Comparison of ENCODE assay signal across 23 cellular contexts in the genomic region with DNA sequence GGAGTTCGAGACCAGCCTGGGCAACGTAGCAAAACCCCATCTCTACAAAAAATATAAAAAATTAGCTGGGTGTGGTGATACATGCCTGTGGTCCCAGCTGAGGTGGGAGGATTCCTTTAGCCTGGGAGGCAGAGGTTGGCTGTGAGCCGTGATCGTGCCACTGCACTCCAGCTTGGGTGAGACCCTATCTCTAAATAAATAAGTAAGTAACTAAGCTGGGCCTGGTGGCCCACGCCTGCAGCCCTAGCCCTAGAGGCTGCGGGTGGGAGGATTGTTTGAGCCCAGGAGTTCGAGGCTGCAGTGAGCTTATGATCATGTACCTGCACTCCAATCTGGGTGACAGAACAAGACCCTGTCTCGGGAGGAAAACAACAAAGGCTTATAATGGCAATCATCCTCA. TPM values are rescaled to one million over a fixed set of nuclear protein-coding genes. Genes with fewer than 3 reads are reported as not detected.
DNase-seq lines count a peak whose midpoint lies in the region; ATAC-seq and TF ChIP-seq lines count a peak whose summit lies in the region.
"Had no signal": no experiment of that assay in that cellular context is flagged by ENCODE, and none has a peak within 500 bp of the region (broad histone marks: within the 10 kb centered on the region; RNA-seq: fewer than 3 reads in every experiment).

No MANE protein-coding gene starts in this region.

- H3K9me3 Mint-ChIP-seq in WTC11: no peaks in the 10 kb centered on the region

- peaks cover 64% of the 10 kb centered on the region for H3K4me1 Mint-ChIP-seq in WTC11

- H3K27ac ChIP-seq in heart right ventricle (peak overlapping the region in 6 of 10 donors; percentile 20 to 96 (median 30)), mesenchymal stem cell (ENCODE audit: low read length, poor library complexity, severe bottlenecking) (no peak overlapping the region), tibial artery (peak overlapping the region; percentile 91 to 98)
- H3K27ac ChIP-seq: hepatocyte, thyroid gland had no signal

- H3K4me2 ChIP-seq in mesenchymal stem cell (ENCODE audit: low read length, poor library complexity, severe bottlenecking): no peak overlapping the region

- no peak overlapping the region for H3K18ac ChIP-seq in mesenchymal stem cell (ENCODE audit: low read depth in 1 of 2, low read length in 2 of 2)

- CTCF ChIA-PET in WTC11 (lab: Charles Lee): interaction anchor here (1.0 to 1.8 kb wide), 3 partner anchors 61 to 98 kb away, joined by 4 to 10 read pairs (median 7); no protein-coding TSS in a partner anchor

- H3K4me3 ChIP-seq in heart right ventricle: no peak overlapping the region
- H3K4me3 ChIP-seq in mesenchymal stem cell (ENCODE audit: insufficient read depth in 1 of 2, low read depth in 1 of 2, low read length in 2 of 2): peak overlapping the region in 1 of 2 experiments; percentile 88
- peak overlapping the region; percentile 88 to 93 for H3K4me3 ChIP-seq in tibial artery
- H3K4me3 ChIP-seq: HAP-1, hepatocyte, thyroid gland had no signal

- peaks cover 27% of the 10 kb centered on the region for H3K36me3 Mint-ChIP-seq in WTC11

- no peak overlapping the region for H4K8ac ChIP-seq in mesenchymal stem cell (ENCODE audit: low read length)

- H3K14ac ChIP-seq in mesenchymal stem cell (ENCODE audit: low read length in 2 of 2): no peak overlapping the region

- 73 to 76% methylated on average over 8 of the region's 8 CpGs for WGBS in heart right ventricle, 2 donors
- 99% methylated on average over 6 of the region's 8 CpGs for WGBS in mesenchymal stem cell

- no peak overlapping the region for H2AFZ ChIP-seq in mesenchymal stem cell (ENCODE audit: low read depth, low read length)
- H2AFZ ChIP-seq: hepatocyte had no signal

- H3K36me3 ChIP-seq in heart right ventricle: peaks cover 0 to 4% (median 0%) of the 10 kb centered on the region in 9 donors
- peaks cover 7 to 14% of the 10 kb centered on the region in 2 experiments for H3K36me3 ChIP-seq in mesenchymal stem cell (ENCODE audit: control insufficient read depth in 1 of 2, insufficient read depth in 2 of 2, low read depth in 1 of 2, low read length in 2 of 2)
- no peaks in the 10 kb centered on the region for H3K36me3 ChIP-seq in tibial artery
- H3K36me3 ChIP-seq: thyroid gland had no signal

- no peak for ATAC-seq in heart right ventricle
- no peak for ATAC-seq in WTC11
- ATAC-seq in HG03045 (IDR thresholded peaks at IDR 0.05; ENCODE audit: unreplicated experiment): no peak
- ATAC-seq in GM21423 (IDR thresholded peaks at IDR 0.05; ENCODE audit: unreplicated experiment): no peak
- ATAC-seq: left ventricle myocardium superior had no signal

- H3K27me3 Mint-ChIP-seq in WTC11 (ENCODE audit: low read depth): no peaks in the 10 kb centered on the region

- no peak overlapping the region for H3K23ac ChIP-seq in mesenchymal stem cell (ENCODE audit: low read length in 2 of 2)

- H3K9ac ChIP-seq in mesenchymal stem cell (ENCODE audit: low read length): no peak overlapping the region

- peaks cover 7 to 83% (median 71%) of the 10 kb centered on the region in 9 donors for H3K4me1 ChIP-seq in heart right ventricle
- H3K4me1 ChIP-seq in mesenchymal stem cell (ENCODE audit: control insufficient read depth, insufficient read depth, low read depth, low read length): peaks cover 14% of the 10 kb centered on the region
- peaks cover 0 to 72% (median 51%) of the 10 kb centered on the region in 4 donors for H3K4me1 ChIP-seq in tibial artery

- no peak overlapping the region for H2BK12ac ChIP-seq in mesenchymal stem cell (ENCODE audit: low read length in 2 of 2)

- no peak overlapping the region for H2BK5ac ChIP-seq in mesenchymal stem cell (ENCODE audit: low read depth, low read length, poor library complexity, severe bottlenecking)

- peak overlapping the region; percentile 27 for H4K91ac ChIP-seq in mesenchymal stem cell (ENCODE audit: low read length)

- POLR2A ChIA-PET in WTC11 (lab: Charles Lee): interaction anchor here (1.2 kb wide), 1 partner anchor 14 kb away, joined by 3 read pairs; no protein-coding TSS in a partner anchor

- no peaks in the 10 kb centered on the region for H3K9me3 ChIP-seq in heart right ventricle
- H3K9me3 ChIP-seq in mesenchymal stem cell (ENCODE audit: control insufficient read depth, low read length): no peaks in the 10 kb centered on the region
- H3K9me3 ChIP-seq in tibial artery: no peaks in the 10 kb centered on the region
- H3K9me3 ChIP-seq: HAP-1, thyroid gland had no signal

- H3K4me3 Mint-ChIP-seq in WTC11: no peak overlapping the region

- peak overlapping the region; percentile 63; the same call in 1 of the 2 replicates for H3K27ac Mint-ChIP-seq in WTC11

- DNase-seq in heart right ventricle: no peak
- DNase-seq in cardiac septum (ENCODE audit: low spot score): no peak
- DNase-seq in WTC11 (ENCODE audit: low spot score): no peak
- DNase-seq in mesenchymal stem cell: no peak
- DNase-seq in tibial artery: no peak
- no peak for DNase-seq in NCI-H2081 (lab: John Stamatoyannopoulos, UW)
- DNase-seq: 8988T; activated CD4-positive, alpha-beta T cell treated with anti-CD3 and anti-CD28 coated beads for 4 hours; activated naive CD4-positive, alpha-beta T cell treated with anti-CD3 and anti-CD28 coated beads, Interleukin-2, amount 50 U/mL, for 16 hours; central memory CD4-positive, alpha-beta T cell; DMS79 treated with DMSO at 0.1 percent for 48 hours; left ventricle myocardium superior; NCI-H2029; NCI-H345; NCI-H774; small intestine; stimulated activated CD4-positive, alpha-beta T cell treated with anti-CD3 and anti-CD28 coated beads, Interleukin-2, amount 100 ng/mL, for 48 hours; stimulated activated naive CD4-positive, alpha-beta T cell; thyroid gland had no signal

- no peak overlapping the region for H2BK15ac ChIP-seq in mesenchymal stem cell (ENCODE audit: low read depth, poor library complexity, severe bottlenecking)

- H3K79me1 ChIP-seq in mesenchymal stem cell (replicated peaks; ENCODE audit: low read length, poor library complexity, severe bottlenecking): no peaks in the 10 kb centered on the region

- no peak for TF ChIP-seq CTCF in heart right ventricle (IDR thresholded peaks at IDR 0.05)
- TF ChIP-seq CTCF in WTC11 (IDR thresholded peaks at IDR 0.05): no peak
- no peak for TF ChIP-seq CTCF in tibial artery (IDR thresholded peaks at IDR 0.05)

- intact Hi-C loops in heart right ventricle (cut with DNase I): loop anchor here in 9 of 10 donors (2.0 to 10.0 kb wide), 7 partner anchors 37 to 87 kb away; no protein-coding TSS in a partner anchor
- intact Hi-C loops in cardiac septum (cut with DNase I): no loop called here
- intact Hi-C loops in tibial artery (cut with DNase I; ENCODE audit: low total_unique reads): loop anchor here (10.0 kb wide), 1 partner anchor 55 kb away; no protein-coding TSS in a partner anchor

- H2BK120ac ChIP-seq in mesenchymal stem cell (ENCODE audit: low read depth, low read length): no peak overlapping the region

- no peaks in the 10 kb centered on the region for H3K27me3 ChIP-seq in heart right ventricle
- H3K27me3 ChIP-seq in mesenchymal stem cell (ENCODE audit: control insufficient read depth in 1 of 2, insufficient read depth in 1 of 2, low read length in 2 of 2): no peaks in the 10 kb centered on the region
- no peaks in the 10 kb centered on the region for H3K27me3 ChIP-seq in tibial artery
- H3K27me3 ChIP-seq: hepatocyte, thyroid gland had no signal

- H3K4ac ChIP-seq in mesenchymal stem cell (ENCODE audit: low read depth in 1 of 2, low read length in 2 of 2): no peak overlapping the region

- H2AK5ac ChIP-seq in mesenchymal stem cell (ENCODE audit: low read length, severe bottlenecking): no peak overlapping the region

TF ChIP-seq in WTC11, 78 proteins besides CTCF, POLR2A, EP300 and RAD21:
- TF ChIP-seq ZSCAN18 (CRISPR knock-in tag; IDR thresholded peaks at IDR 0.05) (no peak), JAZF1 (CRISPR knock-in tag; IDR thresholded peaks at IDR 0.05) (no peak), SMAD4 (CRISPR knock-in tag; IDR thresholded peaks at IDR 0.05) (no peak)

RNA-seq across cellular contexts. Expression of gene CLIC4, which starts 4.6 kb away (rescaled TPM):
- total RNA-seq in heart right ventricle: 100 to 1,000 TPM; 256 to 511 (median 353) TPM
- 100 to 1,000 TPM in 1 of 2 donors, 10 to 100 TPM in 1; 90.8 to 308 TPM for polyA plus RNA-seq in heart right ventricle
- total RNA-seq in cardiac septum: 316 TPM
- 248 to 262 TPM (median 260 TPM) in 3 replicates for total RNA-seq in WTC11 (2021)
- 212 TPM for polyA plus RNA-seq in mesenchymal stem cell (2013, experiment 1 of 2)
- polyA plus RNA-seq in mesenchymal stem cell (2013, experiment 2 of 2): 219 TPM

Comparison
In these comparisons a context has a peak if more than half of its experiments do, and no peak if none do; other contexts are left out.
1. H3K4me3 ChIP-seq: peak in tibial artery (2 of 2); none in heart right ventricle (0 of 10).